In genomic region chr7:128209229-128210035, GRCh38 we compare ENCODE assay signal across 8 cellular contexts. TPM values are rescaled to one million over a fixed set of nuclear protein-coding genes. Genes with fewer than 3 reads are reported as not detected.
DNase-seq lines count a peak whose midpoint lies in the region; ATAC-seq and TF ChIP-seq lines count a peak whose summit lies in the region.

No MANE protein-coding gene starts in this region.

- no peaks in the 10 kb centered on the region for H3K4me1 Mint-ChIP-seq in activated T-helper 2 cell treated with anti-CD3 and anti-CD28 coated beads, Interferon-gamma antibody, Interleukin-2, Interleukin-4, amounts not matched to agents 10 μg/mL and 5 μg/mL and 100 μg/mL, durations not matched to agents 14 hours and 24 hours and 36 hours (ENCODE audit: low read depth)

- no peaks in the 10 kb centered on the region for H3K79me2 ChIP-seq in KMS-11 (ENCODE audit: insufficient read depth, low read depth)

- no peaks in the 10 kb centered on the region for H3K36me3 Mint-ChIP-seq in activated T-helper 2 cell treated with anti-CD3 and anti-CD28 coated beads, Interferon-gamma antibody, Interleukin-2, Interleukin-4, amounts not matched to agents 10 μg/mL and 5 μg/mL and 100 μg/mL, durations not matched to agents 14 hours and 24 hours and 36 hours (ENCODE audit: low read depth)

- peak overlapping the region; percentile 39; the same call in 1 of the 2 replicates for H2AFZ ChIP-seq in KMS-11 (ENCODE audit: low read depth)

- WGBS in testis, 2 donors: 30 to 38% methylated on average over 26 to 28 of the region's 28 CpGs

- H3K4me3 ChIP-seq in KMS-11 (IDR thresholded peaks at IDR 0.05; ENCODE audit: insufficient read depth, low read depth, low read length): no peak overlapping the region
- no peak overlapping the region for H3K4me3 ChIP-seq in testis

- no peak overlapping the region for H3K4me2 ChIP-seq in KMS-11

- H3K27me3 Mint-ChIP-seq in activated T-helper 2 cell treated with anti-CD3 and anti-CD28 coated beads, Interferon-gamma antibody, Interleukin-2, Interleukin-4, amounts not matched to agents 10 μg/mL and 5 μg/mL and 100 μg/mL, durations not matched to agents 14 hours and 24 hours and 36 hours (ENCODE audit: low read depth): peaks cover 16% of the 10 kb centered on the region

- H4K20me1 ChIP-seq in KMS-11 (ENCODE audit: insufficient read depth): no peaks in the 10 kb centered on the region

- DNase-seq in GM19238 (ENCODE audit: insufficient read length, low spot score) (peak; percentile 75), SHP77 (lab: John Stamatoyannopoulos, UW) (peak; percentile 52 to 74), foreskin keratinocyte (peak in 1 of 2 donors; percentile 44), omental fat pad (ENCODE audit: low spot score) (no peak), testis (peak; percentile 85)
- peak; percentile 51 for DNase-seq in activated T-helper 2 cell treated with anti-CD3 and anti-CD28 coated beads, Interferon-gamma antibody, Interleukin-2, Interleukin-4, amounts not matched to agents 10 μg/mL and 5 μg/mL and 100 μg/mL, durations not matched to agents 14 hours and 24 hours and 36 hours (ENCODE audit: low spot score)

- ATAC-seq in foreskin keratinocyte (peak; percentile 67), omental fat pad (ENCODE audit: low FRiP score) (peak; percentile 81)

- TF ChIP-seq POLR2A in testis (IDR thresholded peaks at IDR 0.05): no peak

- no peaks in the 10 kb centered on the region for H3K9me3 ChIP-seq in testis

- H3K27ac ChIP-seq in C4-2B (no peak overlapping the region), KMS-11 (no peak overlapping the region), foreskin keratinocyte (no peak overlapping the region), testis (no peak overlapping the region)

- H3K4me3 Mint-ChIP-seq in activated T-helper 2 cell treated with anti-CD3 and anti-CD28 coated beads, Interferon-gamma antibody, Interleukin-2, Interleukin-4, amounts not matched to agents 10 μg/mL and 5 μg/mL and 100 μg/mL, durations not matched to agents 14 hours and 24 hours and 36 hours (ENCODE audit: low read depth): no peak overlapping the region

- H3K36me3 ChIP-seq in KMS-11 (ENCODE audit: insufficient read depth) (no peaks in the 10 kb centered on the region), testis (ENCODE audit: low read depth, missing control alignments) (no peaks in the 10 kb centered on the region)

- no peaks in the 10 kb centered on the region for H3K9me3 Mint-ChIP-seq in activated T-helper 2 cell treated with anti-CD3 and anti-CD28 coated beads, Interferon-gamma antibody, Interleukin-2, Interleukin-4, amounts not matched to agents 10 μg/mL and 5 μg/mL and 100 μg/mL, durations not matched to agents 14 hours and 24 hours and 36 hours

- H3K9ac ChIP-seq in KMS-11: no peak overlapping the region

- intact Hi-C loops in activated T-helper 2 cell treated with anti-CD3 and anti-CD28 coated beads, Interferon-gamma antibody, Interleukin-2, Interleukin-4, amounts not matched to agents 10 μg/mL and 5 μg/mL and 100 μg/mL, durations not matched to agents 14 hours and 24 hours and 36 hours (cut with micrococcal nuclease): loop anchor here (1.0 kb wide), 2 partner anchors 73 to 501 kb away; no protein-coding TSS in a partner anchor
- intact Hi-C loops in testis (cut with DNase I; ENCODE audit: low total_unique reads): loop anchor here (5.0 kb wide), 1 partner anchor 502 kb away; no protein-coding TSS in a partner anchor

- peak; percentile 99 for TF ChIP-seq CTCF in C4-2B (conservative IDR thresholded peaks at IDR 0.05)
- TF ChIP-seq CTCF in KMS-11 (conservative IDR thresholded peaks at IDR 0.05; ENCODE audit: low read depth, low read length): peak; percentile 99
- peak; percentile 98 for TF ChIP-seq CTCF in foreskin keratinocyte (conservative IDR thresholded peaks at IDR 0.05)
- peak in 2 of 3 donors; percentile 86 to 89 for TF ChIP-seq CTCF in omental fat pad (IDR thresholded peaks at IDR 0.05)
- TF ChIP-seq CTCF in testis (IDR thresholded peaks at IDR 0.05): peak; percentile 97 to 99 (median 99)

- peaks cover 4% of the 10 kb centered on the region for H3K4me1 ChIP-seq in KMS-11 (ENCODE audit: low read depth, poor library complexity, severe bottlenecking)
- no peaks in the 10 kb centered on the region for H3K4me1 ChIP-seq in foreskin keratinocyte
- peaks cover 20% of the 10 kb centered on the region for H3K4me1 ChIP-seq in testis

- no peak overlapping the region for H3K27ac Mint-ChIP-seq in activated T-helper 2 cell treated with anti-CD3 and anti-CD28 coated beads, Interferon-gamma antibody, Interleukin-2, Interleukin-4, amounts not matched to agents 10 μg/mL and 5 μg/mL and 100 μg/mL, durations not matched to agents 14 hours and 24 hours and 36 hours

- H3K27me3 ChIP-seq in KMS-11 (ENCODE audit: insufficient read depth, low read depth) (no peaks in the 10 kb centered on the region), foreskin keratinocyte (peaks cover 46% of the 10 kb centered on the region), testis (no peaks in the 10 kb centered on the region)

RNA-seq across cellular contexts. Expression of gene LEP, which starts 31.6 kb away (rescaled TPM):
- total RNA-seq in activated T-helper 2 cell treated with anti-CD3 and anti-CD28 coated beads, Interferon-gamma antibody, Interleukin-2, Interleukin-4, amounts not matched to agents 10 μg/mL and 5 μg/mL and 100 μg/mL, durations not matched to agents 14 hours and 24 hours and 36 hours: not detected in 2 replicates
- total RNA-seq in foreskin keratinocyte (not detected in 2 replicates), omental fat pad (100 to 1,000 TPM in 3 of 4 donors, 10 to 100 TPM in 1; 12.3 to 715 (median 292) TPM), testis (under 1 TPM; 0.31 to 0.55 TPM)
- polyA plus RNA-seq in foreskin keratinocyte (not detected in 2 replicates), testis (ENCODE audit: insufficient read depth, low read depth, low replicate concordance) (0.46 TPM)

Comparison
In these comparisons a context has a peak if more than half of its experiments do, and no peak if none do; other contexts are left out.
1. RNA of gene LEP, which starts 31.6 kb away (total RNA-seq): 12.3 to 715 TPM in omental fat pad; 0.31 to 0.55 TPM in testis, not detected in activated T-helper 2 cell treated with anti-CD3 and anti-CD28 coated beads, Interferon-gamma antibody, Interleukin-2, Interleukin-4, amounts not matched to agents 10 μg/mL and 5 μg/mL and 100 μg/mL, durations not matched to agents 14 hours and 24 hours and 36 hours and not detected in foreskin keratinocyte; every median in the first group is over 4 times any median in the second.
2. Peak in every context shown above with its lines, with median percentiles within 50 percentile points of each other: CTCF ChIP-seq.